Comparison of ENCODE assay signal across 9 cellular contexts in the genomic region with DNA sequence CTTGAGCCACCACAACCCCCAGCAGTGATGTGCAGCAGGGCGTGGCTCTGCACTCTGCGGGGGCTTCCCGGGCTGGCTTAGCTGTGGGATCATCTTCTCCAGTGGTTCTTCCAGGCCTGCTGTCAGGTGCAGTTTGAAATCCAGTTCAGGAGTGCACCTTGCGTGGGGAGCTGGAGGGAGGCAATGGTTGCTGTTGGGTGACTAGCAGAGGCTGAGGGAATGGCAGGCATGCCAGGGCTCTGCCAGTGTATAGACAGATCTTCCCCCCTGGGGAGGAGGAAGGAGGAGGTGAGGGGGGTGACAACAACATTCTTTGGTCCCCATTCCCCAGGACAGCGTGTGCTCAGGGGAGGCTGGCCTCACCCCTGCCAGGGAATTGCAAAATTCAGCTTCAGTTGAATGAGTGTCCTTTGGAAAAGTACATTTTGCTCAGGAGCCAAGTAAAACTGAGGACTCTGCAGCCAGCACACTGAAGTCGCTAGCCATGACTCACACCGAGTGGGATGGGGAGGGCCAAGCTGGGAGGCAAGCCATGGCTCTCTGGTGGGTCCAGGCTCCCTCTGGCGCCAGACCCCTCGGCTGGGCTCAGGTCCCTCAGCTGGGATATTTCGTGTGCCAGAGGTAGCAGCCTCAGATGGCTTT. TPM values are rescaled to one million over a fixed set of nuclear protein-coding genes. Genes with fewer than 3 reads are reported as not detected.
DNase-seq lines count a peak whose midpoint lies in the region; ATAC-seq and TF ChIP-seq lines count a peak whose summit lies in the region.
"Had no signal": no experiment of that assay in that cellular context is flagged by ENCODE, and none has a peak within 500 bp of the region (broad histone marks: within the 10 kb centered on the region; RNA-seq: fewer than 3 reads in every experiment).

No MANE protein-coding gene starts in this region.

- peak; percentile 53 for DNase-seq in BE2C
- DNase-seq in fibroblast of the conjunctiva (ENCODE audit: low read depth) = peak; percentile 87
- peak; percentile 42 to 48 for DNase-seq in trophoblast cell
- DNase-seq in HT-29 (ENCODE audit: low spot score) = no peak
- no peak for DNase-seq in UCSD-AML1 (lab: John Stamatoyannopoulos, UW; ENCODE audit: unreplicated experiment)
- DNase-seq in activated CD8-positive, alpha-beta memory T cell treated with anti-CD3 and anti-CD28 coated beads for 24 hours = no peak

- H3K79me2 ChIP-seq in trophoblast cell (ENCODE audit: control insufficient read depth, insufficient read depth, low read length, poor library complexity) = no peaks in the 10 kb centered on the region

- H2BK5ac ChIP-seq in trophoblast cell (ENCODE audit: low read depth, low read length, poor library complexity) = no peak overlapping the region

- H3K36me3 ChIP-seq in BE2C = peaks cover 8% of the 10 kb centered on the region
- H3K36me3 ChIP-seq in trophoblast cell (ENCODE audit: control insufficient read depth in 1 of 2, insufficient read depth in 2 of 2, low read length in 2 of 2) = peaks cover 0 to 2% of the 10 kb centered on the region in 2 experiments

- no peak overlapping the region for H3K14ac ChIP-seq in trophoblast cell (ENCODE audit: low read length)

- 0 out of 2 replicates have a peak, but pooled peaks have one; percentile 16 for TF ChIP-seq CTCF in BE2C (IDR thresholded peaks at IDR 0.05; ENCODE audit: low read depth, low read length)

- no CpG with 5 or more reads among the region's 10 CpGs for WGBS in trophoblast cell (ENCODE audit: extremely low coverage, insufficient coverage, insufficient read length)

- peak; percentile 76 for ATAC-seq in SK-N-SH treated with all-trans-retinoic acid at 6 μM for 48 hours
- ATAC-seq in HG03571 (IDR thresholded peaks at IDR 0.05; ENCODE audit: unreplicated experiment) = no peak

- H2AFZ ChIP-seq in trophoblast cell (ENCODE audit: insufficient read depth, low read length, poor library complexity) = peak overlapping the region; percentile 14

- no peak overlapping the region for H3K9ac ChIP-seq in trophoblast cell (ENCODE audit: low read length)

- no peak overlapping the region for H4K12ac ChIP-seq in trophoblast cell (ENCODE audit: low read depth, low read length)

- no peak overlapping the region for H2BK120ac ChIP-seq in trophoblast cell (ENCODE audit: insufficient read depth, low read length, poor library complexity)

- no peak overlapping the region for H3K18ac ChIP-seq in trophoblast cell (ENCODE audit: low read length)

- no peak overlapping the region for H3K23ac ChIP-seq in trophoblast cell (ENCODE audit: low read length)

- no peak overlapping the region for H2BK12ac ChIP-seq in trophoblast cell (ENCODE audit: low read length)

- no peak overlapping the region for H2AK5ac ChIP-seq in trophoblast cell (ENCODE audit: low read length)

- H4K91ac ChIP-seq in trophoblast cell (ENCODE audit: low read depth, low read length) = no peak overlapping the region

- H3K27me3 ChIP-seq in BE2C (no peaks in the 10 kb centered on the region), trophoblast cell (ENCODE audit: insufficient read depth, low read length) (no peaks in the 10 kb centered on the region)

- no peaks in the 10 kb centered on the region for H3K9me3 ChIP-seq in BE2C
- H3K9me3 ChIP-seq in trophoblast cell (ENCODE audit: insufficient read depth, low read depth, low read length) = no peaks in the 10 kb centered on the region

- H3K4me1 ChIP-seq in BE2C (peaks cover 12% of the 10 kb centered on the region), trophoblast cell (ENCODE audit: control insufficient read depth in 1 of 2, insufficient read depth in 2 of 2, low read length in 2 of 2) (peaks cover 10 to 15% of the 10 kb centered on the region in 2 experiments)

- H3K4ac ChIP-seq in trophoblast cell (ENCODE audit: low read depth, low read length) = no peak overlapping the region

- no peak overlapping the region for H4K8ac ChIP-seq in trophoblast cell (ENCODE audit: low read depth, low read length)

- H3K4me3 ChIP-seq in BE2C (ENCODE audit: low read depth, low read length) (no peak overlapping the region), trophoblast cell (ENCODE audit: low read depth, low read length) (no peak overlapping the region)

- no peak overlapping the region for H3K27ac ChIP-seq in trophoblast cell (ENCODE audit: low read depth, low read length)
- H3K27ac ChIP-seq: VCaP had no signal

- H3K4me2 ChIP-seq in trophoblast cell (ENCODE audit: low read length) = no peak overlapping the region

- peaks cover 3% of the 10 kb centered on the region for H3K79me1 ChIP-seq in trophoblast cell (ENCODE audit: low read length)

TF ChIP-seq in SK-N-SH treated with all-trans-retinoic acid at 6 μM for 48 hours, 23 proteins besides CTCF, POLR2A, EP300 and RAD21:
- TF ChIP-seq, protein P1, sequence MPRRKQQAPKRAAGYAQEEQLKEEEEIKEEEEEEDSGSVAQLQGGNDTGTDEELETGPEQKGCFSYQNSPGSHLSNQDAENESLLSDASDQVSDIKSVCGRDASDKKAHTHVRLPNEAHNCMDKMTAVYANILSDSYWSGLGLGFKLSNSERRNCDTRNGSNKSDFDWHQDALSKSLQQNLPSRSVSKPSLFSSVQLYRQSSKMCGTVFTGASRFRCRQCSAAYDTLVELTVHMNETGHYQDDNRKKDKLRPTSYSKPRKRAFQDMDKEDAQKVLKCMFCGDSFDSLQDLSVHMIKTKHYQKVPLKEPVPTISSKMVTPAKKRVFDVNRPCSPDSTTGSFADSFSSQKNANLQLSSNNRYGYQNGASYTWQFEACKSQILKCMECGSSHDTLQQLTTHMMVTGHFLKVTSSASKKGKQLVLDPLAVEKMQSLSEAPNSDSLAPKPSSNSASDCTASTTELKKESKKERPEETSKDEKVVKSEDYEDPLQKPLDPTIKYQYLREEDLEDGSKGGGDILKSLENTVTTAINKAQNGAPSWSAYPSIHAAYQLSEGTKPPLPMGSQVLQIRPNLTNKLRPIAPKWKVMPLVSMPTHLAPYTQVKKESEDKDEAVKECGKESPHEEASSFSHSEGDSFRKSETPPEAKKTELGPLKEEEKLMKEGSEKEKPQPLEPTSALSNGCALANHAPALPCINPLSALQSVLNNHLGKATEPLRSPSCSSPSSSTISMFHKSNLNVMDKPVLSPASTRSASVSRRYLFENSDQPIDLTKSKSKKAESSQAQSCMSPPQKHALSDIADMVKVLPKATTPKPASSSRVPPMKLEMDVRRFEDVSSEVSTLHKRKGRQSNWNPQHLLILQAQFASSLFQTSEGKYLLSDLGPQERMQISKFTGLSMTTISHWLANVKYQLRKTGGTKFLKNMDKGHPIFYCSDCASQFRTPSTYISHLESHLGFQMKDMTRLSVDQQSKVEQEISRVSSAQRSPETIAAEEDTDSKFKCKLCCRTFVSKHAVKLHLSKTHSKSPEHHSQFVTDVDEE (CRISPR knock-in tag; IDR thresholded peaks at IDR 0.05) = no peak
- TF ChIP-seq, protein P2, sequence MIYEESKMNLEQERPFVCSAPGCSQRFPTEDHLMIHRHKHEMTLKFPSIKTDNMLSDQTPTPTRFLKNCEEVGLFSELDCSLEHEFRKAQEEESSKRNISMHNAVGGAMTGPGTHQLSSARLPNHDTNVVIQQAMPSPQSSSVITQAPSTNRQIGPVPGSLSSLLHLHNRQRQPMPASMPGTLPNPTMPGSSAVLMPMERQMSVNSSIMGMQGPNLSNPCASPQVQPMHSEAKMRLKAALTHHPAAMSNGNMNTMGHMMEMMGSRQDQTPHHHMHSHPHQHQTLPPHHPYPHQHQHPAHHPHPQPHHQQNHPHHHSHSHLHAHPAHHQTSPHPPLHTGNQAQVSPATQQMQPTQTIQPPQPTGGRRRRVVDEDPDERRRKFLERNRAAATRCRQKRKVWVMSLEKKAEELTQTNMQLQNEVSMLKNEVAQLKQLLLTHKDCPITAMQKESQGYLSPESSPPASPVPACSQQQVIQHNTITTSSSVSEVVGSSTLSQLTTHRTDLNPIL (CRISPR knock-in tag; IDR thresholded peaks at IDR 0.05; ENCODE audit: low read depth) = no peak
- TF ChIP-seq ZC3H10 (CRISPR knock-in tag; IDR thresholded peaks at IDR 0.05) (no peak), ZNF8 (CRISPR knock-in tag; IDR thresholded peaks at IDR 0.05) (no peak), TCF4 (CRISPR knock-in tag; IDR thresholded peaks at IDR 0.05; ENCODE audit: borderline replicate concordance) (no peak), TOX (CRISPR knock-in tag; IDR thresholded peaks at IDR 0.05; ENCODE audit: borderline replicate concordance) (no peak), ZNF565 (CRISPR knock-in tag; conservative IDR thresholded peaks at IDR 0.05; ENCODE audit: low read depth) (no peak), RARB (CRISPR knock-in tag; IDR thresholded peaks at IDR 0.05) (no peak), ZNF70 (CRISPR knock-in tag; IDR thresholded peaks at IDR 0.05) (no peak)
- TF ChIP-seq, protein P3, sequence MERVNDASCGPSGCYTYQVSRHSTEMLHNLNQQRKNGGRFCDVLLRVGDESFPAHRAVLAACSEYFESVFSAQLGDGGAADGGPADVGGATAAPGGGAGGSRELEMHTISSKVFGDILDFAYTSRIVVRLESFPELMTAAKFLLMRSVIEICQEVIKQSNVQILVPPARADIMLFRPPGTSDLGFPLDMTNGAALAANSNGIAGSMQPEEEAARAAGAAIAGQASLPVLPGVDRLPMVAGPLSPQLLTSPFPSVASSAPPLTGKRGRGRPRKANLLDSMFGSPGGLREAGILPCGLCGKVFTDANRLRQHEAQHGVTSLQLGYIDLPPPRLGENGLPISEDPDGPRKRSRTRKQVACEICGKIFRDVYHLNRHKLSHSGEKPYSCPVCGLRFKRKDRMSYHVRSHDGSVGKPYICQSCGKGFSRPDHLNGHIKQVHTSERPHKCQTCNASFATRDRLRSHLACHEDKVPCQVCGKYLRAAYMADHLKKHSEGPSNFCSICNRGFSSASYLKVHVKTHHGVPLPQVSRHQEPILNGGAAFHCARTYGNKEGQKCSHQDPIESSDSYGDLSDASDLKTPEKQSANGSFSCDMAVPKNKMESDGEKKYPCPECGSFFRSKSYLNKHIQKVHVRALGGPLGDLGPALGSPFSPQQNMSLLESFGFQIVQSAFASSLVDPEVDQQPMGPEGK (CRISPR knock-in tag; IDR thresholded peaks at IDR 0.05; ENCODE audit: borderline replicate concordance) = no peak

RNA-seq across cellular contexts. Expression of gene ERGIC1, which starts 35.0 kb away (rescaled TPM):
- polyA plus RNA-seq in BE2C (2012; ENCODE audit: insufficient read depth, insufficient read length, low read depth) = 103 TPM
- 53.9 and 54.4 TPM in 2 replicates for polyA plus RNA-seq in trophoblast cell (2013)
- 132 and 159 TPM in 2 replicates for total RNA-seq in HT-29 (2014; rRNA removed; shearing (Covaris generic))

Comparison
In these comparisons a context has a peak if more than half of its experiments do, and no peak if none do; other contexts are left out.
1. DNase-seq: peak in BE2C (single experiment), fibroblast of the conjunctiva (single experiment) and trophoblast cell (2 of 2); none in HT-29 (single experiment), UCSD-AML1 (single experiment) and activated CD8-positive, alpha-beta memory T cell treated with anti-CD3 and anti-CD28 coated beads for 24 hours (single experiment).